ENCODE assay signal across 8 cellular contexts in genomic region chr18:73235491-73235890, GRCh38.
DNase-seq lines count a peak whose midpoint lies in the region; ATAC-seq and FAIRE-seq lines count a peak whose summit lies in the region.

No MANE protein-coding gene starts in this region.

- no peak overlapping the region for H3K4me2 ChIP-seq in mesendoderm (ENCODE audit: low read length)

- DNase-seq in RCC 7860 (ENCODE audit: low spot score): peak; percentile 76
- DNase-seq in mesendoderm: peak; percentile 31
- no peak for DNase-seq in NCI-H82 (lab: John Stamatoyannopoulos, UW)
- DNase-seq in NCI-H1048 (lab: John Stamatoyannopoulos, UW): no peak
- DNase-seq in activated T-cell treated with anti-CD3 and anti-CD28 coated beads, Interleukin-2, amount 50 U/mL, for 1 hour: no peak
- DNase-seq in NCI-H1092 treated with DMSO at 0.1 percent for 48 hours (lab: John Stamatoyannopoulos, UW): no peak

- no peak overlapping the region for H3K18ac ChIP-seq in mesendoderm (ENCODE audit: low read length)

- ATAC-seq in GM18858 (IDR thresholded peaks at IDR 0.05; ENCODE audit: unreplicated experiment) (peak; percentile 91), HG02642 (IDR thresholded peaks at IDR 0.05; ENCODE audit: poor library complexity, unreplicated experiment) (peak; percentile 86)

- no peak overlapping the region for H4K8ac ChIP-seq in mesendoderm (ENCODE audit: low read depth, low read length)

- H4K5ac ChIP-seq in mesendoderm (ENCODE audit: low read length): no peak overlapping the region

- no peak overlapping the region for H2AK5ac ChIP-seq in mesendoderm (ENCODE audit: low read length)

- no peaks in the 10 kb centered on the region for H3K79me2 ChIP-seq in mesendoderm (ENCODE audit: control insufficient read depth, insufficient read depth, low read length)

- H2BK15ac ChIP-seq in mesendoderm (replicated peaks; ENCODE audit: low read depth): no peak overlapping the region

- H3K36me3 ChIP-seq in mesendoderm (ENCODE audit: control insufficient read depth, insufficient read depth, low read length): no peaks in the 10 kb centered on the region

- no peaks in the 10 kb centered on the region for H3K4me1 ChIP-seq in mesendoderm (ENCODE audit: control insufficient read depth, low read depth, low read length)

- H2BK5ac ChIP-seq in mesendoderm (ENCODE audit: low read length): no peak overlapping the region

- no peak overlapping the region for H3K4ac ChIP-seq in mesendoderm (ENCODE audit: low read depth, low read length)

- no peak overlapping the region for H3K4me3 ChIP-seq in mesendoderm (ENCODE audit: low read length)

- no peaks in the 10 kb centered on the region for H3K79me1 ChIP-seq in mesendoderm (ENCODE audit: low read length)

- no peaks in the 10 kb centered on the region for H3K27me3 ChIP-seq in mesendoderm (ENCODE audit: insufficient read depth, low read length, poor library complexity)

- no peak overlapping the region for H3K56ac ChIP-seq in mesendoderm (ENCODE audit: low read length)

- H3K23ac ChIP-seq in mesendoderm (ENCODE audit: low read length): no peak overlapping the region

- WGBS in mesendoderm (ENCODE audit: extremely low coverage, insufficient coverage, low lambda C conversion rate): no CpG with 5 or more reads among the region's 8 CpGs

- no peak overlapping the region for H3K27ac ChIP-seq in mesendoderm (ENCODE audit: low read depth, low read length)

- H3K9ac ChIP-seq in mesendoderm (ENCODE audit: low read length): no peak overlapping the region

- no peak overlapping the region for H2BK120ac ChIP-seq in mesendoderm (ENCODE audit: low read depth, low read length)

- FAIRE-seq in RCC 7860 (lab: Jason Lieb, UNC): no peak

Comparison
In these comparisons a context has a peak if more than half of its experiments do, and no peak if none do; other contexts are left out.
1. DNase-seq: peak in RCC 7860 (single experiment) and mesendoderm (single experiment); none in NCI-H82 (single experiment), NCI-H1048 (single experiment), activated T-cell treated with anti-CD3 and anti-CD28 coated beads, Interleukin-2, amount 50 U/mL, for 1 hour (single experiment) and NCI-H1092 treated with DMSO at 0.1 percent for 48 hours (single experiment).